27 cellular contexts compared by ENCODE assay signal in genomic region chr3:17122758-17123157, GRCh38.
DNase-seq lines count a peak whose midpoint lies in the region; ATAC-seq, FAIRE-seq and TF ChIP-seq lines count a peak whose summit lies in the region.
"Had no signal": no experiment of that assay in that cellular context is flagged by ENCODE, and none has a peak within 500 bp of the region (broad histone marks: within the 10 kb centered on the region; RNA-seq: fewer than 3 reads in every experiment).

No MANE protein-coding gene starts in this region.

- H3K27ac ChIP-seq in foreskin keratinocyte (no peak overlapping the region), neuronal stem cell (replicated peaks; ENCODE audit: low read length) (no peak overlapping the region)
- H3K27ac ChIP-seq: A549; BLaER1 treated with 17β-estradiol and CSF1 and Interleukin-3, amounts not matched to agents 10 nM and 100 nM; GM23248 had no signal

- H3K4me1 ChIP-seq in foreskin keratinocyte, result no peaks in the 10 kb centered on the region
- no peaks in the 10 kb centered on the region for H3K4me1 ChIP-seq in neuronal stem cell (ENCODE audit: control insufficient read depth in 2 of 2, insufficient read depth in 1 of 2, low read depth in 1 of 2, low read length in 2 of 2)
- H3K4me1 ChIP-seq: A549; BE2C; BLaER1 treated with 17β-estradiol and CSF1 and Interleukin-3, amounts not matched to agents 10 nM and 100 nM had no signal

- H3K18ac ChIP-seq in neuronal stem cell (ENCODE audit: low read length), result no peak overlapping the region

- H2BK15ac ChIP-seq in neuronal stem cell (ENCODE audit: low read length), result no peak overlapping the region

- no peak for ATAC-seq in foreskin keratinocyte
- ATAC-seq: A549, GM12878 had no signal

- no peak for FAIRE-seq in bronchial epithelial cell (lab: Jason Lieb, UNC)
- FAIRE-seq: A549, D721Med, GM12878, GM19239, H1 had no signal

- peak; percentile 9 for DNase-seq in activated CD8-positive, alpha-beta memory T cell treated with anti-CD3 and anti-CD28 coated beads for 24 hours
- no peak for DNase-seq in activated CD8-positive, alpha-beta memory T cell treated with anti-CD3 and anti-CD28 coated beads, Interleukin-2, amount 50 U/mL, for 4 hours
- DNase-seq in bronchial epithelial cell (ENCODE audit: low read depth), result peak; percentile 26
- peak; percentile 26 to 40 for DNase-seq in foreskin keratinocyte
- peak; percentile 54 for DNase-seq in osteocyte (ENCODE audit: extremely low spot score, unreplicated experiment)
- DNase-seq in effector CD8-positive, alpha-beta T cell (lab: John Stamatoyannopoulos, UW), result no peak
- no peak for DNase-seq in neuronal stem cell (ENCODE audit: low spot score)
- DNase-seq: 8988T; ACHN; AML-193; BE2C; CD4-positive, alpha-beta T cell; CD8-positive, alpha-beta memory T cell; DMS 273 treated with DMSO at 0.1 percent for 48 hours; DMS79; EL; GDM1; GM23248; H7; HCEC 1CT had no signal

- H3K36me3 ChIP-seq in bronchial epithelial cell (ENCODE audit: control insufficient read depth, insufficient read depth, low read length) (no peaks in the 10 kb centered on the region), neuronal stem cell (replicated peaks in 1 of 2; ENCODE audit: control insufficient read depth in 2 of 2, insufficient read depth in 2 of 2, low read length in 2 of 2) (no peaks in the 10 kb centered on the region)
- H3K36me3 ChIP-seq: BE2C; BLaER1 treated with 17β-estradiol and CSF1 and Interleukin-3, amounts not matched to agents 10 nM and 100 nM had no signal

- no peak overlapping the region for H4K91ac ChIP-seq in neuronal stem cell (ENCODE audit: low read depth, low read length, poor library complexity)

- no peak overlapping the region for H3K9ac ChIP-seq in neuronal stem cell (ENCODE audit: low read depth, low read length, poor library complexity)
- H3K9ac ChIP-seq: BLaER1 treated with 17β-estradiol and CSF1 and Interleukin-3, amounts not matched to agents 10 nM and 100 nM; GM23248 had no signal

- no peak overlapping the region for H3K4ac ChIP-seq in neuronal stem cell (ENCODE audit: low read length)

- TF ChIP-seq CTCF in bronchial epithelial cell (IDR thresholded peaks at IDR 0.05; ENCODE audit: insufficient read depth, low read length, severe bottlenecking) (no peak), foreskin keratinocyte (conservative IDR thresholded peaks at IDR 0.05) (no peak), osteocyte (IDR thresholded peaks at IDR 0.05) (no peak)

- H3K4me3 ChIP-seq in bronchial epithelial cell (ENCODE audit: low read depth, low read length) (no peak overlapping the region), neuronal stem cell (ENCODE audit: low read length in 2 of 2) (no peak overlapping the region)
- H3K4me3 ChIP-seq: A549; BLaER1 treated with 17β-estradiol and CSF1 and Interleukin-3, amounts not matched to agents 10 nM and 100 nM; GM12878; GM23248 had no signal

- no peak overlapping the region for H3K23ac ChIP-seq in neuronal stem cell (ENCODE audit: low read depth, low read length, poor library complexity)

- no peaks in the 10 kb centered on the region for H3K4me1 Mint-ChIP-seq in osteocyte (ENCODE audit: unreplicated experiment)

- H2BK5ac ChIP-seq in neuronal stem cell (ENCODE audit: low read length), result no peak overlapping the region

- H2AK5ac ChIP-seq in neuronal stem cell (ENCODE audit: low read depth, low read length), result no peak overlapping the region

- no peak overlapping the region for H3K27ac Mint-ChIP-seq in osteocyte (ENCODE audit: unreplicated experiment)
- H3K27ac Mint-ChIP-seq: CD14-positive monocyte; CD4-positive, alpha-beta T cell; CD8-positive, alpha-beta memory T cell had no signal

- H2BK120ac ChIP-seq in neuronal stem cell (ENCODE audit: low read depth, low read length), result no peak overlapping the region

- H3K27me3 Mint-ChIP-seq in osteocyte (ENCODE audit: unreplicated experiment), result peaks cover 3% of the 10 kb centered on the region
- H3K27me3 Mint-ChIP-seq: CD4-positive, alpha-beta T cell had no signal

- peaks cover 5% of the 10 kb centered on the region for H3K9me3 Mint-ChIP-seq in osteocyte (ENCODE audit: unreplicated experiment)
- H3K9me3 Mint-ChIP-seq: CD4-positive, alpha-beta T cell had no signal

- WGBS in neuronal stem cell (ENCODE audit: extremely low coverage in 2 of 2, insufficient read length in 2 of 2, insufficient replicate concordance in 1 of 2), 2 donors, result no CpG with 5 or more reads among the region's 3 CpGs

- H3K36me3 Mint-ChIP-seq in osteocyte (ENCODE audit: unreplicated experiment), result no peaks in the 10 kb centered on the region
- H3K36me3 Mint-ChIP-seq: CD14-positive monocyte had no signal

- H2BK12ac ChIP-seq in neuronal stem cell (ENCODE audit: low read length), result no peak overlapping the region

- H3K4me2 ChIP-seq in neuronal stem cell (ENCODE audit: insufficient read depth, low read length, poor library complexity, severe bottlenecking), result no peak overlapping the region
- H3K4me2 ChIP-seq: A549; BLaER1 treated with 17β-estradiol and CSF1 and Interleukin-3, amounts not matched to agents 10 nM and 100 nM had no signal

- H3K14ac ChIP-seq in neuronal stem cell (ENCODE audit: low read length), result no peak overlapping the region

- H4K8ac ChIP-seq in neuronal stem cell (ENCODE audit: low read depth, low read length), result no peak overlapping the region

- H3K79me1 ChIP-seq in neuronal stem cell (ENCODE audit: low read depth, low read length), result no peaks in the 10 kb centered on the region

- no peaks in the 10 kb centered on the region for H3K9me3 ChIP-seq in neuronal stem cell (replicated peaks in 1 of 2; ENCODE audit: control insufficient read depth in 2 of 2, insufficient read depth in 1 of 2, low read depth in 1 of 2, low read length in 2 of 2)
- H3K9me3 ChIP-seq: BE2C had no signal

- no peak overlapping the region for H2AFZ ChIP-seq in neuronal stem cell (ENCODE audit: low read length)
- H2AFZ ChIP-seq: GM23248 had no signal

- no peak overlapping the region for H3K4me3 Mint-ChIP-seq in osteocyte (ENCODE audit: unreplicated experiment)
- H3K4me3 Mint-ChIP-seq: CD14-positive monocyte; CD4-positive, alpha-beta T cell; CD8-positive, alpha-beta memory T cell had no signal

- H3K27me3 ChIP-seq in bronchial epithelial cell (ENCODE audit: control insufficient read depth, insufficient read depth, low read length) (no peaks in the 10 kb centered on the region), foreskin keratinocyte (no peaks in the 10 kb centered on the region), neuronal stem cell (ENCODE audit: control insufficient read depth in 3 of 3, insufficient read depth in 3 of 3, low read depth in 1 of 3, low read length in 3 of 3) (no peaks in the 10 kb centered on the region)
- H3K27me3 ChIP-seq: BE2C; BLaER1 treated with 17β-estradiol and CSF1 and Interleukin-3, amounts not matched to agents 10 nM and 100 nM had no signal

Comparison
In these comparisons a context has a peak if more than half of its experiments do, and no peak if none do; other contexts are left out.
1. DNase-seq: peak in activated CD8-positive, alpha-beta memory T cell treated with anti-CD3 and anti-CD28 coated beads for 24 hours (single experiment), bronchial epithelial cell (single experiment), foreskin keratinocyte (2 of 2) and osteocyte (single experiment); none in activated CD8-positive, alpha-beta memory T cell treated with anti-CD3 and anti-CD28 coated beads, Interleukin-2, amount 50 U/mL, for 4 hours (single experiment), effector CD8-positive, alpha-beta T cell (single experiment) and neuronal stem cell (single experiment).